ENCODE assay signal across 1 cellular context in genomic region chr2:96111823-96112500, GRCh38.
TF ChIP-seq lines count a peak whose summit lies in the region.

No MANE protein-coding gene starts in this region.

TF ChIP-seq in H1, 55 proteins besides CTCF, POLR2A, EP300 and RAD21:
- TF ChIP-seq KDM4A (IDR thresholded peaks at IDR 0.05; ENCODE audit: low read depth, low read length, severe bottlenecking) = no peak
- no peak for TF ChIP-seq SUZ12 (IDR thresholded peaks at IDR 0.05; ENCODE audit: low read length)
- no peak for TF ChIP-seq RXRA (IDR thresholded peaks at IDR 0.05; ENCODE audit: insufficient read depth, low read depth, low read length)
- no peak for TF ChIP-seq TBP (IDR thresholded peaks at IDR 0.05; ENCODE audit: low read depth, low read length)
- TF ChIP-seq CHD7 (IDR thresholded peaks at IDR 0.05; ENCODE audit: insufficient replicate concordance, low read length) = no peak
- no peak for TF ChIP-seq JUN (IDR thresholded peaks at IDR 0.05; ENCODE audit: low read depth, low read length)
- no peak for TF ChIP-seq EZH2 (IDR thresholded peaks at IDR 0.05; ENCODE audit: low read depth, low read length, severe bottlenecking)
- no peak for TF ChIP-seq TAF1 (IDR thresholded peaks at IDR 0.05; ENCODE audit: low read depth, low read length)
- no peak for TF ChIP-seq USF2 (IDR thresholded peaks at IDR 0.05; ENCODE audit: low read length)
- TF ChIP-seq GTF2F1 (IDR thresholded peaks at IDR 0.05; ENCODE audit: borderline replicate concordance, low read depth, low read length) = no peak
- no peak for TF ChIP-seq SIN3A (conservative IDR thresholded peaks at IDR 0.05 in 1 of 2, IDR thresholded peaks at IDR 0.05 in 1 of 2; ENCODE audit: low read depth in 1 of 2, low read length in 2 of 2)
- no peak for TF ChIP-seq CHD1 (IDR thresholded peaks at IDR 0.05; ENCODE audit: low read depth, low read length)
- TF ChIP-seq SP2 (IDR thresholded peaks at IDR 0.05; ENCODE audit: low read length) = no peak
- TF ChIP-seq JUND (IDR thresholded peaks at IDR 0.05; ENCODE audit: low read length) = no peak
- no peak for TF ChIP-seq HDAC2 (IDR thresholded peaks at IDR 0.05; ENCODE audit: borderline replicate concordance in 1 of 2, low read depth in 2 of 2, low read length in 2 of 2)
- no peak for TF ChIP-seq PHF8 (conservative IDR thresholded peaks at IDR 0.05; ENCODE audit: low read depth, low read length)
- no peak for TF ChIP-seq ATF3 (IDR thresholded peaks at IDR 0.05; ENCODE audit: insufficient read depth, low read depth, low read length)
- no peak for TF ChIP-seq SP1 (IDR thresholded peaks at IDR 0.05; ENCODE audit: low read depth, low read length)
